ENCODE assay signal across 26 cellular contexts in genomic region chr3:11658180-11658579, GRCh38.
"Had no signal": no experiment of that assay in that cellular context is flagged by ENCODE, and none has a peak within 500 bp of the region (broad histone marks: within the 10 kb centered on the region; RNA-seq: fewer than 3 reads in every experiment).

No MANE protein-coding gene starts in this region.

- ATAC-seq: left lung; lower lobe of right lung; natural killer cell; stimulated activated naive B cell treated with anti-CD40 and anti-IgM and Interleukin-4, amounts not matched to agents 10 μg/mL and 1 μg/mL and 100 μg/mL, for 72 hours; stimulated activated naive CD8-positive, alpha-beta T cell treated with anti-CD3 and anti-CD28 coated beads, Interleukin-15, Interleukin-2, amounts not matched to agents 100 U/mL and 50 U/mL, for 24 hours had no signal

- H3K9me3 ChIP-seq: left lung, lower lobe of right lung, neutrophil, right atrium auricular region, right lobe of liver, stomach, testis, thyroid gland, transverse colon, upper lobe of left lung, vagina had no signal

- H3K4me3 ChIP-seq: hepatocyte, left lung, lower lobe of right lung, neural progenitor cell, right atrium auricular region, right lobe of liver, stomach, testis, thyroid gland, transverse colon, upper lobe of left lung, vagina had no signal

- H3K36me3 ChIP-seq: left lung, lower lobe of right lung, neural progenitor cell, neutrophil, right atrium auricular region, right lobe of liver, stomach, thyroid gland, transverse colon, upper lobe of left lung, vagina had no signal

- H3K27me3 ChIP-seq: hepatocyte, left lung, neural progenitor cell, neutrophil, right atrium auricular region, right lobe of liver, stomach, testis, thyroid gland, transverse colon, upper lobe of left lung, vagina had no signal

- H3K27ac ChIP-seq: hepatocyte, left lung, lower lobe of right lung, neural progenitor cell, neutrophil, right atrium auricular region, right lobe of liver, stomach, testis, thyroid gland, upper lobe of left lung, vagina had no signal

- DNase-seq: islet precursor cell; left lung; lower lobe of right lung; mammary epithelial cell; mesenchymal stem cell; naive B cell; natural killer cell; nephron progenitor cell; occipital lobe; right lobe of liver; stimulated activated CD4-positive, alpha-beta T cell treated with anti-CD3 and anti-CD28 coated beads, Interleukin-12 subunit alpha, Interleukin-12 subunit beta, amount 100 ng/mL, for 4 hours; stimulated activated CD4-positive, alpha-beta T cell treated with anti-CD3 and anti-CD28 coated beads, Interleukin-15, amount 100 ng/mL, for 24 hours; stimulated activated CD4-positive, alpha-beta T cell treated with anti-CD3 and anti-CD28 coated beads, Interleukin-2, amount 100 ng/mL, for 24 hours; stimulated activated CD4-positive, alpha-beta T cell treated with anti-CD3 and anti-CD28 coated beads, Interleukin-4, amount 100 ng/mL, for 1 hour; stimulated activated naive B cell treated with anti-CD40 and anti-IgM and Interleukin-4, amounts not matched to agents 10 μg/mL and 1 μg/mL and 100 μg/mL, for 72 hours; stimulated activated naive CD8-positive, alpha-beta T cell treated with anti-CD3 and anti-CD28 coated beads, Interleukin-15, Interleukin-2, amounts not matched to agents 100 U/mL and 50 U/mL, for 24 hours; stomach; testis; thyroid gland; transverse colon; upper lobe of left lung had no signal
